11 cellular contexts compared by ENCODE assay signal in the genomic region with DNA sequence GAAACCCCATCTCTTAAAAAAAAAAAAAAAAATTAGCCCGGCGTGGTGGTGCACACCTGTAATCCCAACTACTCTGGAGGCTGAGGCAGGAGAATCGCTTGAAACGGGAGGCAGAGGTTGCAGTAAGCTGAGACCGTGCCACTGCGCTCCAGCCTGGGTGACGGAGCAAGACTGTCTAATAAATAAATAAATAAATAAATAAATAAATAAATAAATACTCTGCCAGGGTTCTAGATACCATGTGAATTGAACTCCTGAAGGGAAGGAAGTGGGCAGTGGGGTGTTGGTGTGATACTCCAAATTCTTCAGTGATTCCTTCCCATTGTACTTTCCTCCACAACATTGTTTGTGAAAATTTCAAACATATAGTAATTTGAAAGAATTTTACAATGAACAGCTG.
"Had no signal": no experiment of that assay in that cellular context is flagged by ENCODE, and none has a peak within 500 bp of the region (broad histone marks: within the 10 kb centered on the region; RNA-seq: fewer than 3 reads in every experiment).

No MANE protein-coding gene starts in this region.

- H3K4me3 ChIP-seq: GM23248, GM23338, HAP-1 had no signal

- H3K4me1 ChIP-seq: HAP-1 had no signal

- H3K27ac ChIP-seq: GM23248 had no signal

- H3K36me3 ChIP-seq: HAP-1 had no signal

- H3K4me3 Mint-ChIP-seq: GM23338, H9, HFFc6 had no signal

- ATAC-seq: GM23338, HCT116 had no signal

- H3K9me3 Mint-ChIP-seq: GM23338, H9, HFFc6 had no signal

- FAIRE-seq: H1, H54 had no signal

- H3K27ac Mint-ChIP-seq: GM23338, H9, HFFc6 had no signal

- H3K9me3 ChIP-seq: HAP-1 had no signal

- DNase-seq: GM23248, GOT3, H7, H9, HCEC 1CT, HFFc6 had no signal

- H3K4me2 ChIP-seq: GM23338 had no signal
